8 cellular contexts compared by ENCODE assay signal in the genomic region with DNA sequence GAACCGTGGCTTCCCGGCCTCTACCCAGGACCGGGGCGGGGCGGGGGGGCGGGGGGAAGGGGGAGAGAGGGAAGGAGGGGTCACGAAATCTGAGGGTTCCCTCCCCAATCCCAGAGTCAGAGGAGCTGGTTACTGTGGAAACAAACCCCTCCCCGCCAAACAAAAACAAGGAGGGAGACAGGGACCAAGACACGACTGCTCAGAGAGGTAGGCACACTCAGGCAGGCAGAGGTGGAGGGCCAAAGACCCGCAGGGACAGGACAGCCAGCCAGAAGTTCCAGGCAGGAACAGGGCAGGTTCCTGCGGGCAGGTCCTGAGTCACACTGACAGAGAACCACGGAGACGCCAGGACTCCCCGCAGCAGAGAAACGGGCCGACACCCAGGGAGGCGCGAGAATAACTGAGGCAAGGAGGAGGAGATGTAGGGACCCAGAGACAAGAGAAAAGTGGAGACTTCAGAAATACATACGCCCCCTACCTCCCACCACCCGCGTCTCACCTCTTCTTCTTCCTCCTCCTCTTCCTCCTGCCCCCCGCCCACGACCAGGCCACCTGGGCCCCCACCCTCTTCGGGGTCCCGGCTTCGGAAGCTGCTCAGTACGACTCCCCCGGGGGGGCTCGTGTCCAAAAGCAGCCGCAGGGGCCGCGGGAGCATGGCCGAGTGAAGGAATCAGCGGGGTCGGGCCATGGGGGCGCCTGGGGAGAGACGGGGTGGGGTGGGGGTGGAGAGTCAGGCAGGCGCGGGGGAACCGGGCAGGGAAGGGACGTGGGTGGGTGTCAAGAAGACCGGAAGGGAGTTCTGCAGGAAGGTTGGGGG. TPM values are rescaled to one million over a fixed set of nuclear protein-coding genes. Genes with fewer than 3 reads are reported as not detected.
DNase-seq lines count a peak whose midpoint lies in the region; ATAC-seq and TF ChIP-seq lines count a peak whose summit lies in the region.

No MANE protein-coding gene starts in this region.

- H4K20me1 ChIP-seq in GM23338 (replicated peaks; ENCODE audit: insufficient read depth), result peaks cover 19% of the 10 kb centered on the region
- no peaks in the 10 kb centered on the region; the same call in 1 of the 2 replicates for H4K20me1 ChIP-seq in PC-9 (ENCODE audit: insufficient read depth)

- ATAC-seq in GM23338 (peak; percentile 61), foreskin keratinocyte (peak; percentile 79)

- peaks cover 11% of the 10 kb centered on the region for H3K4me1 ChIP-seq in CD8-positive, alpha-beta memory T cell (ENCODE audit: insufficient read depth, low read length)
- H3K4me1 ChIP-seq in GM23338 (ENCODE audit: insufficient read depth) (no peaks in the 10 kb centered on the region), PC-9 (replicated peaks; ENCODE audit: insufficient read depth) (peaks cover 23% of the 10 kb centered on the region), foreskin keratinocyte (no peaks in the 10 kb centered on the region)

- H3K4me1 Mint-ChIP-seq in CD8-positive, alpha-beta memory T cell, result peaks cover 31 to 44% (median 31%) of the 10 kb centered on the region in 3 donors
- peaks cover 25% of the 10 kb centered on the region for H3K4me1 Mint-ChIP-seq in GM23338
- peaks cover 47% of the 10 kb centered on the region for H3K4me1 Mint-ChIP-seq in activated naive CD4-positive, alpha-beta T cell treated with anti-CD3 and anti-CD28 coated beads, Interleukin-2, amount 10 ng/mL, durations not matched to agents 7 days and 5 days
- H3K4me1 Mint-ChIP-seq in neural crest cell, result peaks cover 39% of the 10 kb centered on the region

- POLR2A ChIA-PET in CD8-positive, alpha-beta memory T cell (lab: Charles Lee), result interaction anchor here (0.6 to 2.7 kb wide), 9 partner anchors 8 to 46 kb away, joined by 4 to 24 read pairs (median 17); a partner anchor contains a TSS
- POLR2A ChIA-PET in PC-9 (lab: Charles Lee; ENCODE audit: unreplicated experiment), result interaction anchor here (0.6 to 1.6 kb wide), 9 partner anchors 9 to 1560 kb away, joined by 3 to 25 read pairs (median 5); a partner anchor contains a TSS

- H3K9me2 ChIP-seq in GM23338 (ENCODE audit: insufficient read depth) (no peaks in the 10 kb centered on the region), PC-9 (ENCODE audit: insufficient read depth) (no peaks in the 10 kb centered on the region)

- TF ChIP-seq CTCF in GM23338 (conservative IDR thresholded peaks at IDR 0.05; ENCODE audit: low read depth in 2 of 2), result peak; percentile 7 to 25; a peak in 2 of 4 replicates
- no peak for TF ChIP-seq CTCF in PC-9 (conservative IDR thresholded peaks at IDR 0.05)
- no peak for TF ChIP-seq CTCF in foreskin keratinocyte (conservative IDR thresholded peaks at IDR 0.05)
- TF ChIP-seq CTCF in neural crest cell (conservative IDR thresholded peaks at IDR 0.05), result no peak

- H3K36me3 Mint-ChIP-seq in CD8-positive, alpha-beta memory T cell, result peaks cover 0 to 68% (median 10%) of the 10 kb centered on the region in 3 donors
- peaks cover 19% of the 10 kb centered on the region for H3K36me3 Mint-ChIP-seq in GM23338 (ENCODE audit: low read depth)
- peaks cover 51% of the 10 kb centered on the region for H3K36me3 Mint-ChIP-seq in activated naive CD4-positive, alpha-beta T cell treated with anti-CD3 and anti-CD28 coated beads, Interleukin-2, amount 10 ng/mL, durations not matched to agents 7 days and 5 days
- H3K36me3 Mint-ChIP-seq in neural crest cell (ENCODE audit: low read depth), result no peaks in the 10 kb centered on the region

- no peaks in the 10 kb centered on the region for H3K9me3 Mint-ChIP-seq in CD8-positive, alpha-beta memory T cell
- H3K9me3 Mint-ChIP-seq in GM23338, result no peaks in the 10 kb centered on the region
- H3K9me3 Mint-ChIP-seq in activated naive CD4-positive, alpha-beta T cell treated with anti-CD3 and anti-CD28 coated beads, Interleukin-2, amount 10 ng/mL, durations not matched to agents 7 days and 5 days, result no peaks in the 10 kb centered on the region
- no peaks in the 10 kb centered on the region for H3K9me3 Mint-ChIP-seq in neural crest cell

- H3K27me3 ChIP-seq in CD8-positive, alpha-beta memory T cell (ENCODE audit: insufficient read depth, low read length, poor library complexity, severe bottlenecking), result no peaks in the 10 kb centered on the region
- H3K27me3 ChIP-seq in GM23338 (ENCODE audit: insufficient read depth) (no peaks in the 10 kb centered on the region), PC-9 (ENCODE audit: insufficient read depth, low read depth) (no peaks in the 10 kb centered on the region), foreskin keratinocyte (no peaks in the 10 kb centered on the region)

- H3K4me2 ChIP-seq in GM23338 (peak overlapping the region; percentile 99), PC-9 (peak overlapping the region; percentile 99)

- H3F3A ChIP-seq in GM23338 (replicated peaks; ENCODE audit: low read depth), result peaks cover 19% of the 10 kb centered on the region; the same call in 1 of the 2 replicates
- peaks cover 39% of the 10 kb centered on the region for H3F3A ChIP-seq in PC-9 (ENCODE audit: insufficient read depth, low read depth)

- no TSS peak for BruUV-seq in PC-9 (replicated peaks; lab: Mats Ljungman, UMichigan)

- peak; percentile 27 to 79 (median 62) for DNase-seq in CD8-positive, alpha-beta memory T cell
- DNase-seq in GM23338 (ENCODE audit: low spot score) (peak; percentile 93), PC-9 (peak; percentile 85 to 89), foreskin keratinocyte (peak; percentile 92 to 95), neural crest cell (ENCODE audit: low read depth, low spot score) (no peak), superior temporal gyrus (ENCODE audit: extremely low spot score) (no peak), NCI-H187 treated with DMSO at 0.1 percent for 48 hours (lab: John Stamatoyannopoulos, UW) (no peak)
- peak; percentile 85 for DNase-seq in activated naive CD4-positive, alpha-beta T cell treated with anti-CD3 and anti-CD28 coated beads, Interleukin-2, amount 10 ng/mL, durations not matched to agents 7 days and 5 days

- no peaks in the 10 kb centered on the region for H3K9me3 ChIP-seq in CD8-positive, alpha-beta memory T cell (ENCODE audit: low read length)
- H3K9me3 ChIP-seq in PC-9 (ENCODE audit: insufficient read depth, low read depth), result no peaks in the 10 kb centered on the region

- CTCF ChIA-PET in CD8-positive, alpha-beta memory T cell (lab: Charles Lee), result interaction anchor here (1.5 to 4.2 kb wide), 4 partner anchors 14 to 49 kb away, joined by 4 to 33 read pairs (median 8); a partner anchor contains a TSS
- CTCF ChIA-PET in PC-9 (lab: Charles Lee), result interaction anchor here (0.5 to 0.6 kb wide), 2 partner anchors 11 to 884 kb away, joined by 5 to 8 read pairs; no protein-coding TSS in a partner anchor
- CTCF ChIA-PET in activated naive CD4-positive, alpha-beta T cell treated with anti-CD3 and anti-CD28 coated beads, Interleukin-2, amount 10 ng/mL, durations not matched to agents 7 days and 5 days (lab: Charles Lee), result interaction anchor here (1.5 kb wide), 1 partner anchor 47 kb away, joined by 10 read pairs; no protein-coding TSS in a partner anchor

- H3K79me2 ChIP-seq in GM23338 (replicated peaks; ENCODE audit: insufficient read depth) (peaks cover 32% of the 10 kb centered on the region), PC-9 (ENCODE audit: low read depth) (peaks cover 57% of the 10 kb centered on the region)

- H3K4me3 ChIP-seq in CD8-positive, alpha-beta memory T cell (ENCODE audit: low read length), result peak overlapping the region; percentile 99
- H3K4me3 ChIP-seq in GM23338 (peak overlapping the region; percentile 100), PC-9 (peak overlapping the region; percentile 75)

- peak overlapping the region; percentile 94 to 100 (median 98) for H3K27ac Mint-ChIP-seq in CD8-positive, alpha-beta memory T cell
- H3K27ac Mint-ChIP-seq in GM23338 (peak overlapping the region; percentile 98), neural crest cell (ENCODE audit: unreplicated experiment) (peak overlapping the region; percentile 96)
- H3K27ac Mint-ChIP-seq in activated naive CD4-positive, alpha-beta T cell treated with anti-CD3 and anti-CD28 coated beads, Interleukin-2, amount 10 ng/mL, durations not matched to agents 7 days and 5 days, result peak overlapping the region; percentile 100

- H3K4me3 Mint-ChIP-seq in CD8-positive, alpha-beta memory T cell, result peak overlapping the region; percentile 98 to 100 (median 99)
- H3K4me3 Mint-ChIP-seq in GM23338 (peak overlapping the region; percentile 97), neural crest cell (peak overlapping the region; percentile 99)
- H3K4me3 Mint-ChIP-seq in activated naive CD4-positive, alpha-beta T cell treated with anti-CD3 and anti-CD28 coated beads, Interleukin-2, amount 10 ng/mL, durations not matched to agents 7 days and 5 days, result peak overlapping the region; percentile 89

- peak overlapping the region; percentile 93; the same call in 1 of the 2 replicates for H2AFZ ChIP-seq in GM23338
- H2AFZ ChIP-seq in PC-9, result peak overlapping the region; percentile 74

- intact Hi-C loops in PC-9 (cut with micrococcal nuclease; ENCODE audit: unreplicated experiment), result loop anchor here (2.0 to 5.0 kb wide), 4 partner anchors 15 to 114 kb away; a partner anchor contains a TSS

- peaks cover 0 to 5% of the 10 kb centered on the region in 2 donors for H3K27me3 Mint-ChIP-seq in CD8-positive, alpha-beta memory T cell
- H3K27me3 Mint-ChIP-seq in GM23338 (ENCODE audit: insufficient read depth, low read depth, poor library complexity) (peaks cover 23% of the 10 kb centered on the region), neural crest cell (ENCODE audit: low read depth) (no peaks in the 10 kb centered on the region)
- H3K27me3 Mint-ChIP-seq in activated naive CD4-positive, alpha-beta T cell treated with anti-CD3 and anti-CD28 coated beads, Interleukin-2, amount 10 ng/mL, durations not matched to agents 7 days and 5 days, result peaks cover 11% of the 10 kb centered on the region

- peak overlapping the region; percentile 89 for H3K27ac ChIP-seq in CD8-positive, alpha-beta memory T cell (ENCODE audit: low read depth, low read length)
- H3K27ac ChIP-seq in GM23338 (ENCODE audit: low read depth), result peak overlapping the region; percentile 78; the same call in 1 of the 2 replicates
- peak overlapping the region; percentile 88 for H3K27ac ChIP-seq in PC-9
- no peak overlapping the region for H3K27ac ChIP-seq in foreskin keratinocyte

- peaks cover 13% of the 10 kb centered on the region for H3K36me3 ChIP-seq in CD8-positive, alpha-beta memory T cell (ENCODE audit: insufficient read depth, low read length)
- H3K36me3 ChIP-seq in GM23338 (ENCODE audit: insufficient read depth), result no peaks in the 10 kb centered on the region
- no peaks in the 10 kb centered on the region for H3K36me3 ChIP-seq in PC-9 (ENCODE audit: low read depth)

RNA-seq across cellular contexts. Expression of a gene that starts 0.6 kb away (rescaled TPM):
- 10 to 100 TPM; 20.5 to 22.9 TPM for total RNA-seq in CD8-positive, alpha-beta memory T cell
- polyA plus RNA-seq in CD8-positive, alpha-beta memory T cell, result 10.4 TPM
- 44.9 and 52.2 TPM in 2 replicates for total RNA-seq in GM23338 (2014; rRNA removed; shearing (Covaris generic))
- polyA plus RNA-seq in GM23338 (2016; fragmentation: Nextera tagmentation; extraction: Ambion mirVana) (28.0 and 31.7 TPM in 2 replicates), foreskin keratinocyte (23.1 and 24.4 TPM in 2 replicates)
- total RNA-seq in PC-9 (2021) (99.3 and 102 TPM in 2 replicates), foreskin keratinocyte (30.4 and 31.0 TPM in 2 replicates), neural crest cell (51.9 and 56.0 TPM in 2 replicates)

RNA-seq across cellular contexts. Expression of a gene that starts 8.8 kb away (rescaled TPM):
- 100 to 1,000 TPM; 118 to 119 TPM for total RNA-seq in CD8-positive, alpha-beta memory T cell
- 37.4 TPM for polyA plus RNA-seq in CD8-positive, alpha-beta memory T cell
- total RNA-seq in GM23338 (2014; rRNA removed; shearing (Covaris generic)), result 62.2 and 80.4 TPM in 2 replicates
- polyA plus RNA-seq in GM23338 (2016; fragmentation: Nextera tagmentation; extraction: Ambion mirVana), result 54.0 and 56.1 TPM in 2 replicates
- total RNA-seq in PC-9 (2021), result 51.5 and 57.2 TPM in 2 replicates
- total RNA-seq in foreskin keratinocyte, result 76.8 and 89.5 TPM in 2 replicates
- polyA plus RNA-seq in foreskin keratinocyte, result 169 TPM in 2 replicates
- 54.9 and 61.4 TPM in 2 replicates for total RNA-seq in neural crest cell

RNA-seq across cellular contexts. Expression of a gene that starts 9.1 kb away (rescaled TPM):
- 100 to 1,000 TPM; 112 to 117 TPM for total RNA-seq in CD8-positive, alpha-beta memory T cell
- 76.0 TPM for polyA plus RNA-seq in CD8-positive, alpha-beta memory T cell
- total RNA-seq in GM23338 (2014; rRNA removed; shearing (Covaris generic)), result 104 and 106 TPM in 2 replicates
- 63.9 and 71.4 TPM in 2 replicates for polyA plus RNA-seq in GM23338 (2016; fragmentation: Nextera tagmentation; extraction: Ambion mirVana)
- total RNA-seq in PC-9 (2021), result 52.4 and 59.6 TPM in 2 replicates
- total RNA-seq in foreskin keratinocyte, result 65.7 and 83.3 TPM in 2 replicates
- 73.1 and 79.0 TPM in 2 replicates for polyA plus RNA-seq in foreskin keratinocyte
- 54.5 and 60.6 TPM in 2 replicates for total RNA-seq in neural crest cell

RNA-seq across cellular contexts. Expression of a gene that starts 15.7 kb away (rescaled TPM):
- total RNA-seq in CD8-positive, alpha-beta memory T cell, result 100 to 1,000 TPM; 211 to 213 TPM
- 500 TPM for polyA plus RNA-seq in CD8-positive, alpha-beta memory T cell
- 29.1 and 37.5 TPM in 2 replicates for total RNA-seq in GM23338 (2014; rRNA removed; shearing (Covaris generic))
- polyA plus RNA-seq in GM23338 (2016; fragmentation: Nextera tagmentation; extraction: Ambion mirVana) (18.1 and 19.9 TPM in 2 replicates), foreskin keratinocyte (61.7 and 64.0 TPM in 2 replicates)
- total RNA-seq in PC-9 (2021) (156 and 194 TPM in 2 replicates), foreskin keratinocyte (87.4 and 105 TPM in 2 replicates), neural crest cell (15.4 and 16.2 TPM in 2 replicates)

RNA-seq across cellular contexts. Expression of a gene that starts 19.4 kb away (rescaled TPM):
- 1 to 10 TPM; 6.9 to 7.8 TPM for total RNA-seq in CD8-positive, alpha-beta memory T cell
- polyA plus RNA-seq in CD8-positive, alpha-beta memory T cell, result 12.7 TPM
- total RNA-seq in GM23338 (2014; rRNA removed; shearing (Covaris generic)), result 7.7 and 8.8 TPM in 2 replicates
- polyA plus RNA-seq in GM23338 (2016; fragmentation: Nextera tagmentation; extraction: Ambion mirVana) (1.9 and 3.9 TPM in 2 replicates), foreskin keratinocyte (8.4 and 9.0 TPM in 2 replicates)
- total RNA-seq in PC-9 (2021) (16.5 and 20.8 TPM in 2 replicates), foreskin keratinocyte (9.5 and 10.9 TPM in 2 replicates), neural crest cell (23.0 and 23.4 TPM in 2 replicates)

Comparison
In these comparisons a context has a peak if more than half of its experiments do, and no peak if none do; other contexts are left out.
1. DNase-seq: peak in CD8-positive, alpha-beta memory T cell (5 of 5), GM23338 (single experiment), PC-9 (2 of 2), activated naive CD4-positive, alpha-beta T cell treated with anti-CD3 and anti-CD28 coated beads, Interleukin-2, amount 10 ng/mL, durations not matched to agents 7 days and 5 days (single experiment) and foreskin keratinocyte (2 of 2); none in neural crest cell (single experiment), superior temporal gyrus (single experiment) and NCI-H187 treated with DMSO at 0.1 percent for 48 hours (single experiment).
2. CTCF ChIP-seq: peak in GM23338 (2 of 2); none in PC-9 (single experiment), foreskin keratinocyte (single experiment) and neural crest cell (single experiment).
3. Peak in every context shown above with its lines, with median percentiles within 50 percentile points of each other: H3K4me3 ChIP-seq, H3K27ac Mint-ChIP-seq and H3K4me3 Mint-ChIP-seq.